In the genomic region with DNA sequence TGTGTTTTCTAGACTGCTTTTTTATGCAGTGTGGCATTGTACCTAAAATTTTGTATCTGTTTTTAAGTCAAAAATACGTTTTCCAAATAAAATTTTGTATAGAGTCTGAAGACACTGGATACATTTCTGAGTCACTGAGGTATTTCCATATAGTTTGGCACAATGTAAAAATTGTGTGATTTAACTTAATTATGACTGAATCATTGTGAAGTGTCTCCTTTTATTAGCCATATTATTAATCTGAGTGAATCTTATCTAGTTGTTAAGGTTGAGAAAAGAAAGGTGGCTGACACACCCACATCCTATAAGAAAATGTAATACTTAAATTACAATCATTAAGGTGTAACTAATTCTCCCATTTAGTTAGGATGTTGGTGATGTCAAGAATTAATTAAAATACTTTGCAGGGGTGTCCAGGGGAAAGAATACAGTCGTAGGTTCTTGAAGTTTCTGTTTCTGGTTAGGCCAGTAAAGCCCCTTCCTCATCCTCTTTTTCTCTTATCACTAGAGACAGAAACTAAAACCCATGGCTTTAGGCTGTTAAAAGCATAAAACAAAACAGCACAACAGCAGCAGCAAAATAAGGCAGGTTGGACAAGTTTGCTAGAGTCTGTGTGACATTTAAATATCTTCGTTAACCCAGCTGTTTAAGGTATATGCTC, we compare ENCODE assay signal across 23 cellular contexts.
DNase-seq lines count a peak whose midpoint lies in the region; ATAC-seq and TF ChIP-seq lines count a peak whose summit lies in the region.
"Had no signal": no experiment of that assay in that cellular context is flagged by ENCODE, and none has a peak within 500 bp of the region (broad histone marks: within the 10 kb centered on the region; RNA-seq: fewer than 3 reads in every experiment).

No MANE protein-coding gene starts in this region.

- TF ChIP-seq CTCF in psoas muscle (IDR thresholded peaks at IDR 0.05) = no peak
- no peak for TF ChIP-seq CTCF in mucosa of descending colon (IDR thresholded peaks at IDR 0.05)

- H3K9me3 ChIP-seq in psoas muscle (no peaks in the 10 kb centered on the region), mucosa of descending colon (no peaks in the 10 kb centered on the region)
- H3K9me3 ChIP-seq: BLaER1 treated with 17β-estradiol and CSF1 and Interleukin-3, amounts not matched to agents 10 nM and 100 nM; esophagus squamous epithelium; gastroesophageal sphincter; SJSA1; upper lobe of left lung had no signal

- ATAC-seq in GM18858 (IDR thresholded peaks at IDR 0.05; ENCODE audit: unreplicated experiment) = peak; percentile 5
- ATAC-seq in GM21390 (IDR thresholded peaks at IDR 0.05; ENCODE audit: unreplicated experiment) = peak; percentile 27
- peak; percentile 28 for ATAC-seq in HG02885 (IDR thresholded peaks at IDR 0.05; ENCODE audit: poor library complexity, unreplicated experiment)
- no peak for ATAC-seq in psoas muscle
- no peak for ATAC-seq in mucosa of descending colon
- no peak for ATAC-seq in GM18520 (IDR thresholded peaks at IDR 0.05; ENCODE audit: unreplicated experiment)
- ATAC-seq: gastroesophageal sphincter, Panc1 had no signal

- no peaks in the 10 kb centered on the region for H3K9me3 Mint-ChIP-seq in activated T-helper 1 cell treated with anti-CD3 and anti-CD28 coated beads, Interleukin-12 subunit alpha, Interleukin-12 subunit beta, Interleukin-2, Interleukin-4 antibody, amounts not matched to agents 30 ng/mL and 10 ng/mL and 1 ng/mL, durations not matched to agents 14 hours and 24 hours and 36 hours
- H3K9me3 Mint-ChIP-seq: T-helper 1 cell treated with Interleukin-12 subunit alpha and Interleukin-12 subunit beta and Interleukin-4 antibody, amounts not matched to agents 30 μg/mL and 1 μg/mL, for 36 hours had no signal

- 84 to 91% (median 86%) methylated on average over 3 of the region's 3 CpGs for whole genome bisulfite sequencing in psoas muscle, 3 donors

- H3K4me3 ChIP-seq in psoas muscle (no peak overlapping the region), mucosa of descending colon (no peak overlapping the region)
- H3K4me3 ChIP-seq: BLaER1 treated with 17β-estradiol and CSF1 and Interleukin-3, amounts not matched to agents 10 nM and 100 nM; esophagus squamous epithelium; gastroesophageal sphincter; SJSA1; upper lobe of left lung had no signal

- H3K36me3 Mint-ChIP-seq in activated T-helper 1 cell treated with anti-CD3 and anti-CD28 coated beads, Interleukin-12 subunit alpha, Interleukin-12 subunit beta, Interleukin-2, Interleukin-4 antibody, amounts not matched to agents 30 ng/mL and 10 ng/mL and 1 ng/mL, durations not matched to agents 14 hours and 24 hours and 36 hours (ENCODE audit: low read depth) = peaks cover 3% of the 10 kb centered on the region

- no peak overlapping the region for H3K4me3 Mint-ChIP-seq in activated T-helper 1 cell treated with anti-CD3 and anti-CD28 coated beads, Interleukin-12 subunit alpha, Interleukin-12 subunit beta, Interleukin-2, Interleukin-4 antibody, amounts not matched to agents 30 ng/mL and 10 ng/mL and 1 ng/mL, durations not matched to agents 14 hours and 24 hours and 36 hours
- H3K4me3 Mint-ChIP-seq: brain; T-helper 1 cell treated with Interleukin-12 subunit alpha and Interleukin-12 subunit beta and Interleukin-4 antibody, amounts not matched to agents 30 μg/mL and 1 μg/mL, for 36 hours had no signal

- H3K4me1 ChIP-seq in psoas muscle = peaks cover 10% of the 10 kb centered on the region
- H3K4me1 ChIP-seq in mucosa of descending colon (ENCODE audit: low read depth) = no peaks in the 10 kb centered on the region
- H3K4me1 ChIP-seq: BLaER1 treated with 17β-estradiol and CSF1 and Interleukin-3, amounts not matched to agents 10 nM and 100 nM; esophagus squamous epithelium; gastroesophageal sphincter; SJSA1; upper lobe of left lung had no signal

- DNase-seq in activated T-helper 1 cell treated with anti-CD3 and anti-CD28 coated beads, Interleukin-12 subunit alpha, Interleukin-12 subunit beta, Interleukin-2, Interleukin-4 antibody, amounts not matched to agents 30 ng/mL and 10 ng/mL and 1 ng/mL, durations not matched to agents 14 hours and 24 hours and 36 hours (ENCODE audit: low spot score) = no peak
- DNase-seq in stimulated activated CD4-positive, alpha-beta T cell treated with anti-CD3 and anti-CD28 coated beads, Interleukin-4, amount 100 ng/mL, for 1 hour = no peak
- DNase-seq in psoas muscle (no peak), mucosa of descending colon (no peak)
- DNase-seq: ACHN; activated CD4-positive, alpha-beta T cell treated with anti-CD3 and anti-CD28 coated beads for 48 hours; Calu3; effector CD8-positive, alpha-beta T cell; esophagus squamous epithelium; islet precursor cell; NCI-H2081; NCI-H446 treated with DMSO at 0.1 percent for 48 hours; upper lobe of left lung had no signal

- H3K27ac Mint-ChIP-seq in activated T-helper 1 cell treated with anti-CD3 and anti-CD28 coated beads, Interleukin-12 subunit alpha, Interleukin-12 subunit beta, Interleukin-2, Interleukin-4 antibody, amounts not matched to agents 30 ng/mL and 10 ng/mL and 1 ng/mL, durations not matched to agents 14 hours and 24 hours and 36 hours = peak overlapping the region; percentile 32
- H3K27ac Mint-ChIP-seq: brain; T-helper 1 cell treated with Interleukin-12 subunit alpha and Interleukin-12 subunit beta and Interleukin-4 antibody, amounts not matched to agents 30 μg/mL and 1 μg/mL, for 36 hours had no signal

- intact Hi-C loops in activated T-helper 1 cell treated with anti-CD3 and anti-CD28 coated beads, Interleukin-12 subunit alpha, Interleukin-12 subunit beta, Interleukin-2, Interleukin-4 antibody, amounts not matched to agents 30 ng/mL and 10 ng/mL and 1 ng/mL, durations not matched to agents 14 hours and 24 hours and 36 hours (cut with micrococcal nuclease) = loop anchor here (10.0 kb wide), 1 partner anchor 277 kb away; no protein-coding TSS in a partner anchor
- intact Hi-C loops in psoas muscle (cut with DNase I) = loop anchor here (10.0 kb wide), 3 partner anchors 447 to 927 kb away; no protein-coding TSS in a partner anchor
- intact Hi-C loops in mucosa of descending colon (cut with DNase I, micrococcal nuclease) = no loop called here

- H3K27me3 Mint-ChIP-seq in activated T-helper 1 cell treated with anti-CD3 and anti-CD28 coated beads, Interleukin-12 subunit alpha, Interleukin-12 subunit beta, Interleukin-2, Interleukin-4 antibody, amounts not matched to agents 30 ng/mL and 10 ng/mL and 1 ng/mL, durations not matched to agents 14 hours and 24 hours and 36 hours (ENCODE audit: insufficient read depth) = no peaks in the 10 kb centered on the region
- H3K27me3 Mint-ChIP-seq: brain had no signal

- H3K36me3 ChIP-seq in psoas muscle (ENCODE audit: insufficient read depth in 1 of 2, low read depth in 1 of 2) (no peaks in the 10 kb centered on the region), mucosa of descending colon (ENCODE audit: low read depth) (no peaks in the 10 kb centered on the region)
- H3K36me3 ChIP-seq: esophagus squamous epithelium, gastroesophageal sphincter, SJSA1, upper lobe of left lung had no signal

- no peak overlapping the region for H3K27ac ChIP-seq in psoas muscle
- H3K27ac ChIP-seq: BLaER1 treated with 17β-estradiol and CSF1 and Interleukin-3, amounts not matched to agents 10 nM and 100 nM; esophagus squamous epithelium; gastroesophageal sphincter; SJSA1; upper lobe of left lung had no signal

- H3K27me3 ChIP-seq in psoas muscle (ENCODE audit: insufficient read depth in 3 of 3, low read length in 2 of 3) = no peaks in the 10 kb centered on the region
- H3K27me3 ChIP-seq: BLaER1 treated with 17β-estradiol and CSF1 and Interleukin-3, amounts not matched to agents 10 nM and 100 nM; esophagus squamous epithelium; gastroesophageal sphincter; SJSA1; upper lobe of left lung had no signal

- H3K4me1 Mint-ChIP-seq in activated T-helper 1 cell treated with anti-CD3 and anti-CD28 coated beads, Interleukin-12 subunit alpha, Interleukin-12 subunit beta, Interleukin-2, Interleukin-4 antibody, amounts not matched to agents 30 ng/mL and 10 ng/mL and 1 ng/mL, durations not matched to agents 14 hours and 24 hours and 36 hours (ENCODE audit: low read depth) = peaks cover 26% of the 10 kb centered on the region

Comparison
In these comparisons a context has a peak if more than half of its experiments do, and no peak if none do; other contexts are left out.
1. ATAC-seq: peak in GM18858 (single experiment), GM21390 (single experiment) and HG02885 (single experiment); none in psoas muscle (0 of 4), mucosa of descending colon (single experiment) and GM18520 (single experiment).
2. intact Hi-C loops: an anchor here in activated T-helper 1 cell treated with anti-CD3 and anti-CD28 coated beads, Interleukin-12 subunit alpha, Interleukin-12 subunit beta, Interleukin-2, Interleukin-4 antibody, amounts not matched to agents 30 ng/mL and 10 ng/mL and 1 ng/mL, durations not matched to agents 14 hours and 24 hours and 36 hours (10.0 kb wide) and psoas muscle (10.0 kb wide); none called in mucosa of descending colon.